8 cellular contexts compared by ENCODE assay signal in genomic region chr14:81220767-81221578, GRCh38. TPM values are rescaled to one million over a fixed set of nuclear protein-coding genes. Genes with fewer than 3 reads are reported as not detected.
DNase-seq lines count a peak whose midpoint lies in the region; ATAC-seq lines count a peak whose summit lies in the region.

TSS of gene GTF2A1 (minus strand) at chr14:81220959. CDS start at chr14:81220518, 441 bp downstream.

- H3K36me3 Mint-ChIP-seq in activated CD4-positive, alpha-beta T cell treated with anti-CD3 and anti-CD28 coated beads, Interleukin-2, amount 10 ng/mL, durations not matched to agents 7 days and 5 days (ENCODE audit: low read depth) = peaks cover 18% of the 10 kb centered on the region

- peaks cover 4% of the 10 kb centered on the region for H3K9me3 Mint-ChIP-seq in activated CD4-positive, alpha-beta T cell treated with anti-CD3 and anti-CD28 coated beads, Interleukin-2, amount 10 ng/mL, durations not matched to agents 7 days and 5 days

- H3K27ac ChIP-seq in BLaER1 = peak within 1 kb of the TSS; percentile 99

- no peaks in the 10 kb centered on the region for H3K9me3 ChIP-seq in BLaER1

- CTCF ChIA-PET in activated CD4-positive, alpha-beta T cell treated with anti-CD3 and anti-CD28 coated beads, Interleukin-2, amount 10 ng/mL, durations not matched to agents 7 days and 5 days (lab: Charles Lee) = interaction anchor here (0.6 to 1.1 kb wide), 3 partner anchors 48 to 59 kb away, joined by 3 to 6 read pairs (median 4); no protein-coding TSS in a partner anchor

- POLR2A ChIA-PET in activated CD4-positive, alpha-beta T cell treated with anti-CD3 and anti-CD28 coated beads, Interleukin-2, amount 10 ng/mL, durations not matched to agents 7 days and 5 days (lab: Charles Lee) = interaction anchor here (1.1 kb wide), 1 partner anchor 55 kb away, joined by 12 read pairs; no protein-coding TSS in a partner anchor

- H3K27me3 Mint-ChIP-seq in activated CD4-positive, alpha-beta T cell treated with anti-CD3 and anti-CD28 coated beads, Interleukin-2, amount 10 ng/mL, durations not matched to agents 7 days and 5 days = no peaks in the 10 kb centered on the region

- peak; percentile 69 for ATAC-seq in GM19328 (IDR thresholded peaks at IDR 0.05; ENCODE audit: unreplicated experiment)
- ATAC-seq in HG03520 (IDR thresholded peaks at IDR 0.05; ENCODE audit: unreplicated experiment) = peak; percentile 73
- ATAC-seq in left colon = peak; percentile 82

- H3K36me3 ChIP-seq in BLaER1 = peaks cover 7% of the 10 kb centered on the region

- peak within 1 kb of the TSS; percentile 99 for H3K4me3 Mint-ChIP-seq in activated CD4-positive, alpha-beta T cell treated with anti-CD3 and anti-CD28 coated beads, Interleukin-2, amount 10 ng/mL, durations not matched to agents 7 days and 5 days

- intact Hi-C loops in left colon (cut with DNase I, micrococcal nuclease) = no loop called here

- peak within 1 kb of the TSS; percentile 100 for H3K27ac Mint-ChIP-seq in activated CD4-positive, alpha-beta T cell treated with anti-CD3 and anti-CD28 coated beads, Interleukin-2, amount 10 ng/mL, durations not matched to agents 7 days and 5 days

- H3K27me3 ChIP-seq in BLaER1 = no peaks in the 10 kb centered on the region

- H3K9ac ChIP-seq in BLaER1 = peak within 1 kb of the TSS; percentile 100

- DNase-seq in NCI-H69 (lab: John Stamatoyannopoulos, UW) (peak; percentile 99), cortex of kidney (lab: John Stamatoyannopoulos, UW) (peak; percentile 83), left colon (peak; percentile 95 to 96)
- DNase-seq in activated CD4-positive, alpha-beta T cell treated with anti-CD3 and anti-CD28 coated beads, Interleukin-2, amount 10 ng/mL, durations not matched to agents 7 days and 5 days = peak; percentile 94
- peak; percentile 94 for DNase-seq in stimulated activated CD4-positive, alpha-beta T cell treated with anti-CD3 and anti-CD28 coated beads, Interleukin-1b, Interleukin-23, amount 100 ng/mL, for 48 hours

- peak within 1 kb of the TSS; percentile 84 for H3K4me2 ChIP-seq in BLaER1

- H4K20me1 ChIP-seq in BLaER1 = no peaks in the 10 kb centered on the region

- H3K4me1 ChIP-seq in BLaER1 = peaks cover 35% of the 10 kb centered on the region

- H3K4me3 ChIP-seq in BLaER1 = peak within 1 kb of the TSS; percentile 90

- peaks cover 39% of the 10 kb centered on the region for H3K4me1 Mint-ChIP-seq in activated CD4-positive, alpha-beta T cell treated with anti-CD3 and anti-CD28 coated beads, Interleukin-2, amount 10 ng/mL, durations not matched to agents 7 days and 5 days

RNA-seq across cellular contexts. Expression of gene GTF2A1, which starts in this region (rescaled TPM):
- 10 to 100 TPM; 35.3 to 46.9 TPM for total RNA-seq in activated CD4-positive, alpha-beta T cell treated with anti-CD3 and anti-CD28 coated beads, Interleukin-2, amount 10 ng/mL, durations not matched to agents 7 days and 5 days
- 10 to 100 TPM; 23.9 to 29.5 TPM for total RNA-seq in left colon

Comparison
In these comparisons a context has a peak if more than half of its experiments do, and no peak if none do; other contexts are left out.
1. Peak in every context shown above with its lines: DNase-seq, ATAC-seq, H3K4me3 ChIP-seq and H3K27ac ChIP-seq.